Comparison of ENCODE assay signal across 2 cellular contexts in the genomic region with DNA sequence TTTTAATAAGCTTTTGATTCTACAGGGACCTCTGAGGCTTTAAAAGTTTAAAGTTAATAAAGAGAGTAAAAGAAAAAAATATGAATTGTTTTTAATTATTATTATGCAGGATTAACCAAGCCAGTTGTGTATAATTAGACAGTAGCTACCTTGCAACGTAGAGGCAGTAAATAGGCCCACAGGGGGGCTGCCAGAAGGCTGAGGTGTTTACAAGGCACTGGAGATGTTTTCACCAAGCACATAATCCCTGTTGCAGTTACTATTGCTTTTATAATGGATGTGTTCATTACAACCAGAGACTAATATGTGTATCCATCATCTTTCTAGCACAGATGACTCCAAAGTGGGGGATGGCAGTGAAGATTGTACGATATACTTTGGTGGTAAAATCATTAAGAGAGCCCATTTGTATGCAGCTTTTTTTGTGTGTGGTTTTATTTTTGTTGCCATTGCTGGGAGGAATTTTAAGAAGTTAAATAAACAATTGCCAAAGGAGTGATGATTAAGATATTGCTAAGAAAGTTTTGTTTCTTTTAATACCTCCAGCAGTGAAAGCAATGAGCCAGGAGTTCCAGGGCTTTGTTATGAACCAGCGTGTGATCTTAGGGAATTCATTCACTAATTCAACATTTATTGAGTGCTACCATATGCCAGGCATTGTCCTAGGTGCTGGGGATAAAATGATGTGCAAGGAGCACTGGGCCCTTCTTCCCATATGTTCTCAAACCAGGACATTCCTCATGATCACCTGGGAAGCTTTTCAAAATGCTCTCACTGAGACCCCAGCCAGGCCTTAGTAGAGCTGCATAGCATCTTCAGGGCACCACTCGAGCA.
TF ChIP-seq lines count a peak whose summit lies in the region.

No MANE protein-coding gene starts in this region.

TF ChIP-seq in H1, 55 proteins besides CTCF, POLR2A, EP300 and RAD21 (continues in another document):
- TF ChIP-seq GTF2F1 (IDR thresholded peaks at IDR 0.05; ENCODE audit: borderline replicate concordance, low read depth, low read length) (no peak), SP4 (IDR thresholded peaks at IDR 0.05; ENCODE audit: low read length) (no peak), TBP (IDR thresholded peaks at IDR 0.05; ENCODE audit: low read depth, low read length) (no peak), NANOG (IDR thresholded peaks at IDR 0.05; ENCODE audit: insufficient read depth, low read depth, low read length, poor library complexity, severe bottlenecking) (peak; percentile 77), TAF7 (optimal IDR thresholded peaks at IDR 0.05; ENCODE audit: borderline replicate concordance, low read depth, low read length) (no peak), CHD7 (IDR thresholded peaks at IDR 0.05; ENCODE audit: insufficient replicate concordance, low read length) (peak; percentile 39), BCL11A (IDR thresholded peaks at IDR 0.05; ENCODE audit: low read depth in 2 of 2, low read length in 2 of 2) (no peak), KDM4A (IDR thresholded peaks at IDR 0.05; ENCODE audit: low read depth, low read length, severe bottlenecking) (no peak), JUN (IDR thresholded peaks at IDR 0.05; ENCODE audit: low read depth, low read length) (no peak), TEAD4 (IDR thresholded peaks at IDR 0.05; ENCODE audit: low read depth, low read length) (peak; percentile 43; the same call in 1 of the 2 replicates), ZNF274 (IDR thresholded peaks at IDR 0.05; ENCODE audit: borderline replicate concordance, extremely low read depth, low read length) (no peak), PHF8 (conservative IDR thresholded peaks at IDR 0.05; ENCODE audit: low read depth, low read length) (no peak), MAFK (IDR thresholded peaks at IDR 0.05; ENCODE audit: low read depth, low read length) (no peak), HDAC2 (IDR thresholded peaks at IDR 0.05; ENCODE audit: borderline replicate concordance in 1 of 2, low read depth in 2 of 2, low read length in 2 of 2) (no peak; a peak in 1 of 4 replicates), SIX5 (IDR thresholded peaks at IDR 0.05; ENCODE audit: low read depth, low read length) (no peak), EGR1 (IDR thresholded peaks at IDR 0.05; ENCODE audit: borderline replicate concordance, low read depth, low read length) (no peak), BACH1 (IDR thresholded peaks at IDR 0.05; ENCODE audit: low read length) (no peak), SRF (IDR thresholded peaks at IDR 0.05; ENCODE audit: low read depth, low read length) (no peak)

TF ChIP-seq in neural cell, 6 proteins besides CTCF, POLR2A, EP300 and RAD21 (continued from another document):
- TF ChIP-seq MXI1 (conservative IDR thresholded peaks at IDR 0.05; ENCODE audit: poor library complexity, severe bottlenecking) (no peak), REST (IDR thresholded peaks at IDR 0.05; ENCODE audit: borderline replicate concordance) (no peak), TAF1 (IDR thresholded peaks at IDR 0.05; ENCODE audit: low read depth) (no peak), POLR2AphosphoS5 (IDR thresholded peaks at IDR 0.05) (no peak), SMC3 (conservative IDR thresholded peaks at IDR 0.05; ENCODE audit: poor library complexity) (no peak)
